31 cellular contexts compared by ENCODE assay signal in genomic region chr17:29409963-29410362, GRCh38.
"Had no signal": no experiment of that assay in that cellular context is flagged by ENCODE, and none has a peak within 500 bp of the region (broad histone marks: within the 10 kb centered on the region; RNA-seq: fewer than 3 reads in every experiment).

No MANE protein-coding gene starts in this region.

- DNase-seq: activated CD4-positive, alpha-beta T cell treated with anti-CD3 and anti-CD28 coated beads for 48 hours; activated CD4-positive, alpha-beta T cell treated with anti-CD3 and anti-CD28 coated beads, Interleukin-2, amount 50 U/mL, for 48 hours; activated naive CD8-positive, alpha-beta T cell treated with anti-CD3 and anti-CD28 coated beads, Interleukin-2, amount 50 U/mL, for 24 hours; activated T-cell treated with anti-CD3 and anti-CD28 coated beads, Interleukin-2, amount 50 U/mL, for 48 hours; amygdala; colonic mucosa; effector memory CD4-positive, alpha-beta T cell; gastrocnemius medialis; glutamatergic neuron; left ventricle myocardium superior; mucosa of descending colon; nephron progenitor cell; ovary; stimulated activated CD4-positive, alpha-beta T cell treated with anti-CD3 and anti-CD28 coated beads, Interleukin-12 subunit alpha, Interleukin-12 subunit beta, amount 100 ng/mL, for 4 hours; stimulated activated CD4-positive, alpha-beta T cell treated with anti-CD3 and anti-CD28 coated beads, Interleukin-4, amount 100 ng/mL, for 24 hours; stimulated activated naive CD8-positive, alpha-beta T cell treated with anti-CD3 and anti-CD28 coated beads, Interleukin-15, amount 100 ng/mL, for 72 hours; substantia nigra; T-helper 9 cell; upper lobe of left lung had no signal

- H3K9me3 Mint-ChIP-seq: activated naive CD4-positive, alpha-beta T cell treated with anti-CD3 and anti-CD28 coated beads, Interleukin-2, amount 50 U/mL, for 24 hours; activated naive CD8-positive, alpha-beta T cell treated with anti-CD3 and anti-CD28 coated beads, Interleukin-2, amount 50 U/mL, for 24 hours; activated T-helper 2 cell treated with anti-CD3 and anti-CD28 coated beads, Interferon-gamma antibody, Interleukin-2, Interleukin-4, amounts not matched to agents 10 μg/mL and 5 μg/mL and 100 μg/mL, durations not matched to agents 14 hours and 24 hours and 36 hours; nephron progenitor cell; stimulated activated memory B cell treated with anti-CD40 and anti-IgM and Interleukin-4, amounts not matched to agents 10 μg/mL and 1 μg/mL and 100 μg/mL, for 72 hours; stimulated activated naive CD8-positive, alpha-beta T cell treated with anti-CD3 and anti-CD28 coated beads, Interleukin-15, amount 100 ng/mL, for 72 hours had no signal

- H3K4me3 Mint-ChIP-seq: activated naive CD4-positive, alpha-beta T cell treated with anti-CD3 and anti-CD28 coated beads, Interleukin-2, amount 50 U/mL, for 24 hours; activated naive CD8-positive, alpha-beta T cell treated with anti-CD3 and anti-CD28 coated beads, Interleukin-2, amount 50 U/mL, for 24 hours; nephron progenitor cell; stimulated activated memory B cell treated with anti-CD40 and anti-IgM and Interleukin-4, amounts not matched to agents 10 μg/mL and 1 μg/mL and 100 μg/mL, for 72 hours; stimulated activated naive CD8-positive, alpha-beta T cell treated with anti-CD3 and anti-CD28 coated beads, Interleukin-15, amount 100 ng/mL, for 72 hours had no signal

- H3K27ac Mint-ChIP-seq: activated naive CD4-positive, alpha-beta T cell treated with anti-CD3 and anti-CD28 coated beads, Interleukin-2, amount 50 U/mL, for 24 hours; activated naive CD8-positive, alpha-beta T cell treated with anti-CD3 and anti-CD28 coated beads, Interleukin-2, amount 50 U/mL, for 24 hours; activated T-helper 2 cell treated with anti-CD3 and anti-CD28 coated beads, Interferon-gamma antibody, Interleukin-2, Interleukin-4, amounts not matched to agents 10 μg/mL and 5 μg/mL and 100 μg/mL, durations not matched to agents 14 hours and 24 hours and 36 hours; nephron progenitor cell; progenitor cell of endocrine pancreas; stimulated activated memory B cell treated with anti-CD40 and anti-IgM and Interleukin-4, amounts not matched to agents 10 μg/mL and 1 μg/mL and 100 μg/mL, for 72 hours; stimulated activated naive CD8-positive, alpha-beta T cell treated with anti-CD3 and anti-CD28 coated beads, Interleukin-15, amount 100 ng/mL, for 72 hours had no signal

- FAIRE-seq: bronchial epithelial cell, islet of Langerhans, TTC549 had no signal

- ATAC-seq: activated CD4-positive, CD25-positive, alpha-beta regulatory T cell treated with anti-CD3 and anti-CD28 coated beads, Interleukin-2, amount 50 U/mL, for 24 hours; activated naive CD8-positive, alpha-beta T cell treated with anti-CD3 and anti-CD28 coated beads, Interleukin-2, amount 50 U/mL, for 24 hours; gastrocnemius medialis; left ventricle myocardium superior; mucosa of descending colon; sciatic nerve; stimulated activated memory B cell treated with anti-CD40 and anti-IgM and Interleukin-4, amounts not matched to agents 10 μg/mL and 1 μg/mL and 100 μg/mL, for 72 hours; stimulated activated naive CD8-positive, alpha-beta T cell treated with anti-CD3 and anti-CD28 coated beads, Interleukin-15, amount 100 ng/mL, for 72 hours had no signal

- H3K27me3 Mint-ChIP-seq: activated naive CD4-positive, alpha-beta T cell treated with anti-CD3 and anti-CD28 coated beads, Interleukin-2, amount 50 U/mL, for 24 hours; activated naive CD8-positive, alpha-beta T cell treated with anti-CD3 and anti-CD28 coated beads, Interleukin-2, amount 50 U/mL, for 24 hours; progenitor cell of endocrine pancreas; stimulated activated memory B cell treated with anti-CD40 and anti-IgM and Interleukin-4, amounts not matched to agents 10 μg/mL and 1 μg/mL and 100 μg/mL, for 72 hours; stimulated activated naive CD8-positive, alpha-beta T cell treated with anti-CD3 and anti-CD28 coated beads, Interleukin-15, amount 100 ng/mL, for 72 hours had no signal

- H3K4me1 Mint-ChIP-seq: nephron progenitor cell had no signal

- H3K36me3 ChIP-seq: colonic mucosa, gastrocnemius medialis, ovary had no signal

- H3K27me3 ChIP-seq: colonic mucosa, gastrocnemius medialis, ovary, upper lobe of left lung, vagina had no signal

- H3K27ac ChIP-seq: colonic mucosa, gastrocnemius medialis, ovary, skin epidermis, upper lobe of left lung, vagina, VCaP had no signal

- H3K9me3 ChIP-seq: colonic mucosa, gastrocnemius medialis, mucosa of descending colon, ovary, upper lobe of left lung, vagina had no signal

- H3K4me1 ChIP-seq: colonic mucosa had no signal

- H3K4me3 ChIP-seq: colonic mucosa, gastrocnemius medialis, mucosa of descending colon, ovary, skin epidermis, upper lobe of left lung, vagina had no signal
